11 cellular contexts compared by ENCODE assay signal in genomic region chr17:44083250-44083849, GRCh38. TPM values are rescaled to one million over a fixed set of nuclear protein-coding genes. Genes with fewer than 3 reads are reported as not detected.
DNase-seq lines count a peak whose midpoint lies in the region; ATAC-seq and TF ChIP-seq lines count a peak whose summit lies in the region.
"Had no signal": no experiment of that assay in that cellular context is flagged by ENCODE, and none has a peak within 500 bp of the region (broad histone marks: within the 10 kb centered on the region; RNA-seq: fewer than 3 reads in every experiment).

No MANE protein-coding gene starts in this region.

- intact Hi-C loops in Right ventricle myocardium inferior (cut with DNase I) (no loop called here), left cardiac atrium (cut with DNase I) (no loop called here)

- H3K27ac Mint-ChIP-seq in stimulated activated effector memory CD8-positive, alpha-beta T cell treated with anti-CD3 and anti-CD28 coated beads, Interleukin-12 subunit alpha, Interleukin-12 subunit beta, amount 100 ng/mL, for 72 hours = peak overlapping the region; percentile 88
- H3K27ac Mint-ChIP-seq: CD4-positive, CD25-positive, alpha-beta regulatory T cell had no signal

- ATAC-seq in Right ventricle myocardium inferior (peak; percentile 15), left cardiac atrium (no peak), GM19467 (IDR thresholded peaks at IDR 0.05; ENCODE audit: unreplicated experiment) (no peak)
- no peak for ATAC-seq in stimulated activated effector memory CD8-positive, alpha-beta T cell treated with anti-CD3 and anti-CD28 coated beads, Interleukin-12 subunit alpha, Interleukin-12 subunit beta, amount 100 ng/mL, for 72 hours
- ATAC-seq in activated CD4-positive, CD25-positive, alpha-beta regulatory T cell treated with anti-CD3 and anti-CD28 coated beads, Interleukin-2, amount 50 U/mL, for 24 hours = no peak
- ATAC-seq: esophagus mucosa had no signal

- H3K4me3 Mint-ChIP-seq in stimulated activated effector memory CD8-positive, alpha-beta T cell treated with anti-CD3 and anti-CD28 coated beads, Interleukin-12 subunit alpha, Interleukin-12 subunit beta, amount 100 ng/mL, for 72 hours = no peak overlapping the region
- H3K4me3 Mint-ChIP-seq: CD4-positive, CD25-positive, alpha-beta regulatory T cell had no signal

- peaks cover 69% of the 10 kb centered on the region for H3K36me3 Mint-ChIP-seq in stimulated activated effector memory CD8-positive, alpha-beta T cell treated with anti-CD3 and anti-CD28 coated beads, Interleukin-12 subunit alpha, Interleukin-12 subunit beta, amount 100 ng/mL, for 72 hours

- peaks cover 39% of the 10 kb centered on the region for H3K4me1 Mint-ChIP-seq in stimulated activated effector memory CD8-positive, alpha-beta T cell treated with anti-CD3 and anti-CD28 coated beads, Interleukin-12 subunit alpha, Interleukin-12 subunit beta, amount 100 ng/mL, for 72 hours

- no peaks in the 10 kb centered on the region for H3K9me3 Mint-ChIP-seq in stimulated activated effector memory CD8-positive, alpha-beta T cell treated with anti-CD3 and anti-CD28 coated beads, Interleukin-12 subunit alpha, Interleukin-12 subunit beta, amount 100 ng/mL, for 72 hours
- H3K9me3 Mint-ChIP-seq: CD4-positive, CD25-positive, alpha-beta regulatory T cell had no signal

- DNase-seq in Right ventricle myocardium inferior (ENCODE audit: missing footprints) (no peak), left cardiac atrium (no peak), OCI-M1 (lab: John Stamatoyannopoulos, UW) (peak; percentile 27), erythroblast (lab: John Stamatoyannopoulos, UW) (peak; percentile 44 to 46)
- DNase-seq in stimulated activated effector memory CD8-positive, alpha-beta T cell treated with anti-CD3 and anti-CD28 coated beads, Interleukin-12 subunit alpha, Interleukin-12 subunit beta, amount 100 ng/mL, for 72 hours (ENCODE audit: low spot score in 2 of 2) = no peak
- DNase-seq in central memory CD4-positive, alpha-beta T cell = no peak
- DNase-seq: small intestine had no signal

- no peak for TF ChIP-seq POLR2A in erythroblast (IDR thresholded peaks at IDR 0.05; ENCODE audit: low read length)

RNA-seq across cellular contexts. Expression of gene G6PC3, which starts 12.8 kb away (rescaled TPM):
- total RNA-seq in Right ventricle myocardium inferior (30.4 TPM), left cardiac atrium (10 to 100 TPM; 32.9 to 44.4 TPM)

RNA-seq across cellular contexts. Expression of gene LSM12, which starts 16.9 kb away (rescaled TPM):
- 47.6 TPM for total RNA-seq in Right ventricle myocardium inferior
- total RNA-seq in left cardiac atrium = 10 to 100 TPM; 39.4 to 57.5 TPM

RNA-seq across cellular contexts. Expression of gene HDAC5, which starts 40.1 kb away (rescaled TPM):
- total RNA-seq in Right ventricle myocardium inferior (67.5 TPM), left cardiac atrium (10 to 100 TPM; 39.2 to 57.9 TPM)

RNA-seq across cellular contexts. Expression of gene HROB, which starts 58.4 kb away (rescaled TPM):
- total RNA-seq in Right ventricle myocardium inferior (2.0 TPM), left cardiac atrium (1 to 10 TPM; 1.1 to 1.3 TPM)

Comparison
In these comparisons a context has a peak if more than half of its experiments do, and no peak if none do; other contexts are left out.
1. DNase-seq: peak in OCI-M1 (single experiment) and erythroblast (2 of 2); none in Right ventricle myocardium inferior (single experiment), left cardiac atrium (single experiment), stimulated activated effector memory CD8-positive, alpha-beta T cell treated with anti-CD3 and anti-CD28 coated beads, Interleukin-12 subunit alpha, Interleukin-12 subunit beta, amount 100 ng/mL, for 72 hours (0 of 2) and central memory CD4-positive, alpha-beta T cell (single experiment).